Comparison of ENCODE assay signal across 18 cellular contexts in genomic region chr5:57072218-57072892, GRCh38.
DNase-seq lines count a peak whose midpoint lies in the region; ATAC-seq and TF ChIP-seq lines count a peak whose summit lies in the region.
"Had no signal": no experiment of that assay in that cellular context is flagged by ENCODE, and none has a peak within 500 bp of the region (broad histone marks: within the 10 kb centered on the region; RNA-seq: fewer than 3 reads in every experiment).

No MANE protein-coding gene starts in this region.

- H3K4me2 ChIP-seq in SK-N-SH: no peak overlapping the region
- H3K4me2 ChIP-seq: A549; BLaER1 treated with 17β-estradiol and CSF1 and Interleukin-3, amounts not matched to agents 10 nM and 100 nM had no signal

- H3K36me3 Mint-ChIP-seq in WTC11: peaks cover 17% of the 10 kb centered on the region

- TF ChIP-seq RAD21 in SK-N-SH (IDR thresholded peaks at IDR 0.05; ENCODE audit: low read length): no peak

- H3K79me2 ChIP-seq in SK-N-SH (ENCODE audit: insufficient read depth): no peaks in the 10 kb centered on the region

- no peaks in the 10 kb centered on the region for H3K9me2 ChIP-seq in SK-N-SH

- H3K4me1 Mint-ChIP-seq in WTC11: peaks cover 14% of the 10 kb centered on the region
- H3K4me1 Mint-ChIP-seq: CD8-positive, alpha-beta memory T cell had no signal

- H3K27ac ChIP-seq in SK-N-SH (ENCODE audit: low read depth in 2 of 2, low read length in 1 of 2): no peak overlapping the region
- H3K27ac ChIP-seq: A549; BLaER1 treated with 17β-estradiol and CSF1 and Interleukin-3, amounts not matched to agents 10 nM and 100 nM; SJSA1 had no signal

- H3K4me1 ChIP-seq in mucosa of descending colon (ENCODE audit: low read depth) (no peaks in the 10 kb centered on the region), SK-N-SH (ENCODE audit: control insufficient read depth in 1 of 2, insufficient read depth in 2 of 2, low read depth in 1 of 2, low read length in 1 of 2) (no peaks in the 10 kb centered on the region)
- H3K4me1 ChIP-seq: SJSA1 had no signal

- H2AFZ ChIP-seq in SK-N-SH (ENCODE audit: low read depth): no peak overlapping the region

- TF ChIP-seq CTCF in WTC11 (IDR thresholded peaks at IDR 0.05) (no peak), retinal pigment epithelial cell (conservative IDR thresholded peaks at IDR 0.05; ENCODE audit: low read depth, low read length) (no peak), mucosa of descending colon (IDR thresholded peaks at IDR 0.05) (no peak), SK-N-SH (IDR thresholded peaks at IDR 0.05) (no peak)

- peak overlapping the region; percentile 68 for H3K27ac Mint-ChIP-seq in WTC11
- H3K27ac Mint-ChIP-seq: CD8-positive, alpha-beta memory T cell had no signal

- WGBS in SK-N-SH (ENCODE audit: low lambda C conversion rate): 26% methylated on average over 3 of the region's 3 CpGs

- H3K9me3 Mint-ChIP-seq in WTC11: peaks cover 30% of the 10 kb centered on the region

- CTCF ChIA-PET in WTC11 (lab: Charles Lee): interaction anchor here (0.8 kb wide), 2 partner anchors 23 to 122 kb away, joined by 3 to 5 read pairs; no protein-coding TSS in a partner anchor
- CTCF ChIA-PET in SK-N-SH (lab: Yijun Ruan, JAX): no interaction called here

- peak; percentile 100 for ATAC-seq in WTC11
- no peak for ATAC-seq in mucosa of descending colon
- ATAC-seq: A549, PC-3 had no signal

- no peak overlapping the region for H3K9ac ChIP-seq in SK-N-SH
- H3K9ac ChIP-seq: BLaER1 treated with 17β-estradiol and CSF1 and Interleukin-3, amounts not matched to agents 10 nM and 100 nM had no signal

- no peak overlapping the region for H3K4me3 ChIP-seq in H7 (ENCODE audit: insufficient read depth, low read depth, low read length)
- H3K4me3 ChIP-seq in retinal pigment epithelial cell (ENCODE audit: low read length): no peak overlapping the region
- H3K4me3 ChIP-seq in mucosa of descending colon: no peak overlapping the region
- H3K4me3 ChIP-seq in SK-N-SH (ENCODE audit: low read depth in 2 of 2, low read length in 1 of 2): no peak overlapping the region
- H3K4me3 ChIP-seq: A549; BLaER1 treated with 17β-estradiol and CSF1 and Interleukin-3, amounts not matched to agents 10 nM and 100 nM; SJSA1 had no signal

- H3K36me3 ChIP-seq in H7 (replicated peaks; ENCODE audit: control insufficient read depth, insufficient read depth, low read length) (no peaks in the 10 kb centered on the region), mucosa of descending colon (ENCODE audit: low read depth) (no peaks in the 10 kb centered on the region), SK-N-SH (replicated peaks in 1 of 2; ENCODE audit: control insufficient read depth in 1 of 2, insufficient read depth in 2 of 2, low read length in 1 of 2) (no peaks in the 10 kb centered on the region)
- H3K36me3 ChIP-seq: SJSA1 had no signal

- H3F3A ChIP-seq in SK-N-SH (replicated peaks; ENCODE audit: insufficient read depth): no peaks in the 10 kb centered on the region

- no peak for TF ChIP-seq EP300 in SK-N-SH (IDR thresholded peaks at IDR 0.05; ENCODE audit: borderline replicate concordance in 1 of 2, low read depth in 1 of 2, low read length in 1 of 2)

- H3K9me3 ChIP-seq in mucosa of descending colon (peaks cover 12% of the 10 kb centered on the region), SK-N-SH (no peaks in the 10 kb centered on the region)
- H3K9me3 ChIP-seq: SJSA1 had no signal

- H3K27me3 ChIP-seq in H7 (ENCODE audit: control insufficient read depth, insufficient read depth, low read length) (no peaks in the 10 kb centered on the region), SK-N-SH (ENCODE audit: insufficient read depth) (no peaks in the 10 kb centered on the region)
- H3K27me3 ChIP-seq: BLaER1 treated with 17β-estradiol and CSF1 and Interleukin-3, amounts not matched to agents 10 nM and 100 nM; SJSA1 had no signal

- H4K20me1 ChIP-seq in SK-N-SH (ENCODE audit: insufficient read depth): no peaks in the 10 kb centered on the region
- H4K20me1 ChIP-seq: BLaER1 treated with 17β-estradiol and CSF1 and Interleukin-3, amounts not matched to agents 10 nM and 100 nM had no signal

- POLR2A ChIA-PET in WTC11 (lab: Charles Lee) (interaction anchor here (0.6 kb wide), 1 partner anchor 19 kb away, joined by 3 read pairs; no protein-coding TSS in a partner anchor), SK-N-SH (lab: Yijun Ruan, JAX) (no interaction called here)

- no peak overlapping the region for H3K4me3 Mint-ChIP-seq in WTC11
- H3K4me3 Mint-ChIP-seq: CD8-positive, alpha-beta memory T cell had no signal

- intact Hi-C loops in mucosa of descending colon (cut with DNase I, micrococcal nuclease): no loop called here

- H3K27me3 Mint-ChIP-seq in WTC11 (ENCODE audit: low read depth): no peaks in the 10 kb centered on the region

- peak; percentile 33 for DNase-seq in H7
- DNase-seq in WTC11 (ENCODE audit: low spot score): no peak
- DNase-seq in islet precursor cell: peak; percentile 62
- peak; percentile 5 for DNase-seq in retinal pigment epithelial cell (ENCODE audit: low read depth)
- DNase-seq in mucosa of descending colon: no peak
- no peak for DNase-seq in SK-N-SH
- DNase-seq in cerebellar nuclear complex (lab: John Stamatoyannopoulos, UW): no peak
- DNase-seq: CD8-positive, alpha-beta memory T cell; GF-D8; KG1; NCI-H1436; NCI-H2029 treated with DMSO at 0.1 percent for 48 hours; NCI-H2171 treated with DMSO at 0.1 percent for 48 hours; NCI-H748 treated with DMSO at 0.1 percent for 48 hours; PC-3 had no signal

TF ChIP-seq in WTC11, 78 proteins besides CTCF, POLR2A, EP300 and RAD21 (continues in another document):
- TF ChIP-seq ZNF138 (CRISPR knock-in tag; conservative IDR thresholded peaks at IDR 0.05) (no peak), FOXP1 (CRISPR knock-in tag; IDR thresholded peaks at IDR 0.05; ENCODE audit: borderline replicate concordance) (no peak), PRDM15 (CRISPR knock-in tag; IDR thresholded peaks at IDR 0.05) (no peak), NFATC4 (CRISPR knock-in tag; IDR thresholded peaks at IDR 0.05) (no peak)

TF ChIP-seq in SK-N-SH, 30 proteins besides CTCF, POLR2A, EP300 and RAD21:
- no peak for TF ChIP-seq TEAD4 (IDR thresholded peaks at IDR 0.05; ENCODE audit: borderline replicate concordance, insufficient read depth)
- no peak for TF ChIP-seq POLR2AphosphoS5 (IDR thresholded peaks at IDR 0.05; ENCODE audit: low read depth, low read length)
- no peak for TF ChIP-seq NRF1 (IDR thresholded peaks at IDR 0.05; ENCODE audit: low read depth, low read length)
- TF ChIP-seq FOXM1 (IDR thresholded peaks at IDR 0.05; ENCODE audit: low read depth): no peak
- no peak for TF ChIP-seq USF2 (IDR thresholded peaks at IDR 0.05; ENCODE audit: borderline replicate concordance, low read depth, low read length)
- no peak for TF ChIP-seq ZBTB33 (IDR thresholded peaks at IDR 0.05; ENCODE audit: borderline replicate concordance, low read depth)
- no peak for TF ChIP-seq SIN3A (IDR thresholded peaks at IDR 0.05; ENCODE audit: borderline replicate concordance, low read depth, low read length)
- TF ChIP-seq RCOR1 (IDR thresholded peaks at IDR 0.05; ENCODE audit: low read length): no peak
- no peak for TF ChIP-seq JUND (IDR thresholded peaks at IDR 0.05)
- TF ChIP-seq ELF1 (IDR thresholded peaks at IDR 0.05): no peak
- no peak for TF ChIP-seq MXI1 (IDR thresholded peaks at IDR 0.05; ENCODE audit: low read depth, low read length)

Comparison
In these comparisons a context has a peak if more than half of its experiments do, and no peak if none do; other contexts are left out.
1. DNase-seq: peak in H7 (single experiment), islet precursor cell (single experiment) and retinal pigment epithelial cell (single experiment); none in WTC11 (single experiment), mucosa of descending colon (0 of 3), SK-N-SH (single experiment) and cerebellar nuclear complex (0 of 2).